In the genomic region with DNA sequence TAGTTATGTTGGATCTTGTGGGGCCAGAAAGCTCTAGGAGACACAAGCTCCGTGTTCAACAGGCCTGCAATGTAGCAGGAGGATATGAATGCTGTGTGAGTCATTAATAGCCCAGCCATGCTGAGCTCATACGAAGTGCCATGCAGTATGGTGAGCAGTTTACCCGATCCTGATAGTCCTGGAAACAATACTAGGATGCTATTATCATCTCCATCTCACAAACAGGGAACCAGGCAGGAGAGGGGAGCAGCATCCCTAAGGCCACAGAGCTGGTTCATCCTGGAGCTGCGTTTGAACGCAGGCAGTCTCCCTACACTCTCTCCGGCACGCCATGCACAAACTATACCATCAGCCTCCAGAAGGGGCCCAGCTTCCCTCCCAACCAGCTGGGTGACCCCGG, we compare ENCODE assay signal across 12 cellular contexts. TPM values are rescaled to one million over a fixed set of nuclear protein-coding genes. Genes with fewer than 3 reads are reported as not detected.
DNase-seq lines count a peak whose midpoint lies in the region; ATAC-seq and TF ChIP-seq lines count a peak whose summit lies in the region.
"Had no signal": no experiment of that assay in that cellular context is flagged by ENCODE, and none has a peak within 500 bp of the region (broad histone marks: within the 10 kb centered on the region; RNA-seq: fewer than 3 reads in every experiment).

No MANE protein-coding gene starts in this region.

- WGBS in right cardiac atrium, result 63% methylated on average over 8 of the region's 8 CpGs

- H3K4me1 Mint-ChIP-seq in brain, result peaks cover 22% of the 10 kb centered on the region

- peaks cover 40% of the 10 kb centered on the region for H3K36me3 Mint-ChIP-seq in brain
- H3K36me3 Mint-ChIP-seq: activated naive CD4-positive, alpha-beta T cell treated with anti-CD3 and anti-CD28 coated beads, Interleukin-2, amount 50 U/mL, for 24 hours had no signal

- H3K36me3 ChIP-seq in Karpas-422 (ENCODE audit: insufficient read depth, low read length), result no peaks in the 10 kb centered on the region
- H3K36me3 ChIP-seq in uterus, result no peaks in the 10 kb centered on the region
- H3K36me3 ChIP-seq: neutrophil had no signal

- H3K9ac ChIP-seq in Karpas-422 (ENCODE audit: low read length), result no peak overlapping the region

- peak overlapping the region in 4 of 5 experiments; percentile 21 to 88 (median 62) for H3K27ac Mint-ChIP-seq in brain
- H3K27ac Mint-ChIP-seq: activated naive CD4-positive, alpha-beta T cell treated with anti-CD3 and anti-CD28 coated beads, Interleukin-2, amount 50 U/mL, for 24 hours had no signal

- peaks cover 2% of the 10 kb centered on the region for H3K27me3 Mint-ChIP-seq in brain
- H3K27me3 Mint-ChIP-seq: activated naive CD4-positive, alpha-beta T cell treated with anti-CD3 and anti-CD28 coated beads, Interleukin-2, amount 50 U/mL, for 24 hours had no signal

- H3K4me3 Mint-ChIP-seq in brain, result no peak overlapping the region
- H3K4me3 Mint-ChIP-seq: activated naive CD4-positive, alpha-beta T cell treated with anti-CD3 and anti-CD28 coated beads, Interleukin-2, amount 50 U/mL, for 24 hours had no signal

- TF ChIP-seq POLR2A in uterus (IDR thresholded peaks at IDR 0.05), result no peak

- peak; percentile 6 to 77 for ATAC-seq in right cardiac atrium
- ATAC-seq in left ventricle myocardium superior, result no peak
- ATAC-seq in HG03159 (IDR thresholded peaks at IDR 0.05; ENCODE audit: unreplicated experiment), result no peak

- no peak for TF ChIP-seq CTCF in brain (conservative IDR thresholded peaks at IDR 0.05)
- no peak for TF ChIP-seq CTCF in uterus (IDR thresholded peaks at IDR 0.05)

- H2AFZ ChIP-seq in Karpas-422 (ENCODE audit: low read length), result no peak overlapping the region
- H2AFZ ChIP-seq: hepatocyte had no signal

- H4K20me1 ChIP-seq in Karpas-422 (ENCODE audit: insufficient read depth, low read depth, low read length), result no peaks in the 10 kb centered on the region

- H3K27ac ChIP-seq in right cardiac atrium (ENCODE audit: low read length), result no peak overlapping the region
- no peak overlapping the region for H3K27ac ChIP-seq in Karpas-422 (ENCODE audit: low read length)
- H3K27ac ChIP-seq in uterus, result no peak overlapping the region
- H3K27ac ChIP-seq: hepatocyte had no signal

- H3K79me2 ChIP-seq in Karpas-422 (ENCODE audit: low read length), result no peaks in the 10 kb centered on the region
- H3K79me2 ChIP-seq: hepatocyte had no signal

- H3K9me3 ChIP-seq in right cardiac atrium (ENCODE audit: control insufficient read depth, low read length) (no peaks in the 10 kb centered on the region), Karpas-422 (ENCODE audit: low read length) (no peaks in the 10 kb centered on the region), uterus (no peaks in the 10 kb centered on the region)
- H3K9me3 ChIP-seq: neutrophil had no signal

- no peak for DNase-seq in right cardiac atrium
- DNase-seq in left ventricle myocardium superior, result no peak
- DNase-seq in kidney glomerular epithelial cell (lab: John Stamatoyannopoulos, UW), result peak; percentile 36
- DNase-seq in cerebellar cortex (ENCODE audit: low spot score), result no peak
- DNase-seq in Karpas-422, result no peak
- DNase-seq in uterus, result no peak
- DNase-seq: activated CD4-positive, CD25-positive, alpha-beta regulatory T cell treated with anti-CD3 and anti-CD28 coated beads, Interleukin-2, amount 50 U/mL, for 72 hours had no signal

- H3K4me3 ChIP-seq in right cardiac atrium (ENCODE audit: low read length), result no peak overlapping the region
- no peak overlapping the region for H3K4me3 ChIP-seq in Karpas-422 (ENCODE audit: low read length)
- H3K4me3 ChIP-seq in uterus, result no peak overlapping the region
- H3K4me3 ChIP-seq: hepatocyte had no signal

- intact Hi-C loops in right cardiac atrium (cut with DNase I), result no loop called here
- intact Hi-C loops in left ventricle myocardium superior (cut with micrococcal nuclease), result no loop called here
- intact Hi-C loops in uterus (cut with DNase I; ENCODE audit: low total_unique reads), result no loop called here

- H3K9me3 Mint-ChIP-seq in brain, result peaks cover 0 to 6% (median 2%) of the 10 kb centered on the region in 5 experiments
- H3K9me3 Mint-ChIP-seq: activated naive CD4-positive, alpha-beta T cell treated with anti-CD3 and anti-CD28 coated beads, Interleukin-2, amount 50 U/mL, for 24 hours had no signal

- no peak overlapping the region for H3K4me2 ChIP-seq in Karpas-422 (ENCODE audit: low read depth, low read length, poor library complexity, severe bottlenecking)
- H3K4me2 ChIP-seq: hepatocyte had no signal

- no peaks in the 10 kb centered on the region for H3K9me2 ChIP-seq in Karpas-422 (replicated peaks; ENCODE audit: insufficient read depth, low read length)

- H3K27me3 ChIP-seq in right cardiac atrium (ENCODE audit: control insufficient read depth, insufficient read depth), result no peaks in the 10 kb centered on the region
- no peaks in the 10 kb centered on the region for H3K27me3 ChIP-seq in Karpas-422 (ENCODE audit: low read length)
- H3K27me3 ChIP-seq in uterus, result no peaks in the 10 kb centered on the region
- H3K27me3 ChIP-seq: hepatocyte, neutrophil had no signal

- peaks cover 4% of the 10 kb centered on the region for H3K4me1 ChIP-seq in right cardiac atrium (ENCODE audit: control insufficient read depth, insufficient read depth, low read length)
- no peaks in the 10 kb centered on the region for H3K4me1 ChIP-seq in Karpas-422 (ENCODE audit: low read length)
- H3K4me1 ChIP-seq in uterus, result no peaks in the 10 kb centered on the region

RNA-seq across cellular contexts. Expression of a gene that starts 20.5 kb away (rescaled TPM):
- total RNA-seq in right cardiac atrium (10 to 100 TPM; 80.7 to 88.7 (median 85.5) TPM), left ventricle myocardium superior (72.2 TPM), uterus (10 to 100 TPM; 15.3 to 73.9 (median 28.0) TPM)
- polyA plus RNA-seq in right cardiac atrium (38.1 TPM), brain (ENCODE audit: insufficient read depth, low read depth, low replicate concordance) (63.5 TPM)
- total RNA-seq in Karpas-422 (2014; rRNA removed; shearing (Covaris generic); ENCODE audit: low replicate concordance), result under 0.01 TPM in 1 of 2 replicates, not detected in the other

Comparison
In these comparisons a context has a peak if more than half of its experiments do, and no peak if none do; other contexts are left out.
1. ATAC-seq: peak in right cardiac atrium (2 of 2); none in left ventricle myocardium superior (single experiment) and HG03159 (single experiment).
2. RNA of a gene that starts 20.5 kb away (total RNA-seq): 80.7 to 88.7 TPM in right cardiac atrium, 72.2 TPM in left ventricle myocardium superior (single experiment) and 15.3 to 73.9 TPM in uterus; under 0.01 TPM in Karpas-422; every median in the first group is over 10 times any median in the second.